In genomic region chrX:68832101-68832416, GRCh38 we compare ENCODE assay signal across 8 cellular contexts. TPM values are rescaled to one million over a fixed set of nuclear protein-coding genes. Genes with fewer than 3 reads are reported as not detected.
A peak's percentile ranks its signal among the peaks of the same experiment; 100 is the strongest.
DNase-seq lines count a peak whose midpoint lies in the region; ATAC-seq and TF ChIP-seq lines count a peak whose summit lies in the region.

No MANE protein-coding gene starts in this region.

- POLR2A ChIA-PET in CD8-positive, alpha-beta T cell (lab: Charles Lee), result no interaction called here

- CTCF ChIA-PET in CD8-positive, alpha-beta T cell (lab: Charles Lee), result interaction anchor here (0.7 to 6.9 kb wide), 2 partner anchors 389 to 451 kb away, joined by 3 to 111 read pairs; no protein-coding TSS in a partner anchor

- H3K36me3 Mint-ChIP-seq in CD8-positive, alpha-beta T cell, result peaks cover 4% of the 10 kb centered on the region
- peaks cover 4% of the 10 kb centered on the region for H3K36me3 Mint-ChIP-seq in activated naive CD8-positive, alpha-beta T cell treated with anti-CD3 and anti-CD28 coated beads, Interleukin-2, amount 50 U/mL, for 24 hours (ENCODE audit: low read depth)

- no peaks in the 10 kb centered on the region for H3K36me3 ChIP-seq in CD8-positive, alpha-beta T cell (ENCODE audit: insufficient read depth, low read length)
- no peaks in the 10 kb centered on the region for H3K36me3 ChIP-seq in right atrium auricular region

- no peak for ATAC-seq in CD8-positive, alpha-beta T cell
- ATAC-seq in GM21717 (IDR thresholded peaks at IDR 0.05; ENCODE audit: unreplicated experiment), result peak; percentile 44
- peak; percentile 45 for ATAC-seq in activated naive CD8-positive, alpha-beta T cell treated with anti-CD3 and anti-CD28 coated beads, Interleukin-2, amount 50 U/mL, for 24 hours
- no peak for ATAC-seq in GM19023 (IDR thresholded peaks at IDR 0.05; ENCODE audit: unreplicated experiment)

- H3K27me3 Mint-ChIP-seq in CD8-positive, alpha-beta T cell (ENCODE audit: low read depth), result no peaks in the 10 kb centered on the region
- H3K27me3 Mint-ChIP-seq in activated naive CD8-positive, alpha-beta T cell treated with anti-CD3 and anti-CD28 coated beads, Interleukin-2, amount 50 U/mL, for 24 hours, result no peaks in the 10 kb centered on the region

- peaks cover 22% of the 10 kb centered on the region for H3K4me1 Mint-ChIP-seq in CD8-positive, alpha-beta T cell (ENCODE audit: low read depth)
- H3K4me1 Mint-ChIP-seq in activated naive CD8-positive, alpha-beta T cell treated with anti-CD3 and anti-CD28 coated beads, Interleukin-2, amount 50 U/mL, for 24 hours, result peaks cover 20% of the 10 kb centered on the region

- DNase-seq in CD8-positive, alpha-beta T cell, result peak in 2 of 7 experiments; percentile 6 to 47
- peak; percentile 55 for DNase-seq in NCI-H226
- peak; percentile 29 for DNase-seq in activated naive CD8-positive, alpha-beta T cell treated with anti-CD3 and anti-CD28 coated beads, Interleukin-2, amount 50 U/mL, for 24 hours
- DNase-seq in right atrium auricular region (ENCODE audit: low spot score), result peak; percentile 69
- peak; percentile 43 for DNase-seq in retina
- no peak for DNase-seq in NCI-H146 (lab: John Stamatoyannopoulos, UW)

- peaks cover 6% of the 10 kb centered on the region for H3K4me1 ChIP-seq in CD8-positive, alpha-beta T cell (ENCODE audit: insufficient read depth, low read length)
- H3K4me1 ChIP-seq in right atrium auricular region, result peaks cover 0 to 22% of the 10 kb centered on the region in 2 donors

- no peaks in the 10 kb centered on the region for H3K9me3 ChIP-seq in CD8-positive, alpha-beta T cell (ENCODE audit: low read length)
- H3K9me3 ChIP-seq in right atrium auricular region, result no peaks in the 10 kb centered on the region

- no peak overlapping the region for H3K4me3 ChIP-seq in CD8-positive, alpha-beta T cell (ENCODE audit: low read depth, low read length)
- H3K4me3 ChIP-seq in right atrium auricular region, result peak overlapping the region; percentile 64 to 74

- intact Hi-C loops in CD8-positive, alpha-beta T cell (cut with DNase I, micrococcal nuclease), result no loop called here

- TF ChIP-seq CTCF in CD8-positive, alpha-beta T cell (IDR thresholded peaks at IDR 0.05), result no peak
- TF ChIP-seq CTCF in right atrium auricular region (IDR thresholded peaks at IDR 0.05), result no peak

- no peak overlapping the region for H3K27ac Mint-ChIP-seq in CD8-positive, alpha-beta T cell
- H3K27ac Mint-ChIP-seq in activated naive CD8-positive, alpha-beta T cell treated with anti-CD3 and anti-CD28 coated beads, Interleukin-2, amount 50 U/mL, for 24 hours, result no peak overlapping the region

- H3K9me3 Mint-ChIP-seq in CD8-positive, alpha-beta T cell, result no peaks in the 10 kb centered on the region
- no peaks in the 10 kb centered on the region for H3K9me3 Mint-ChIP-seq in activated naive CD8-positive, alpha-beta T cell treated with anti-CD3 and anti-CD28 coated beads, Interleukin-2, amount 50 U/mL, for 24 hours

- no peak overlapping the region for H3K27ac ChIP-seq in CD8-positive, alpha-beta T cell (ENCODE audit: low read depth, low read length)
- peak overlapping the region; percentile 81 to 87 for H3K27ac ChIP-seq in right atrium auricular region

- no peaks in the 10 kb centered on the region for H3K27me3 ChIP-seq in CD8-positive, alpha-beta T cell (ENCODE audit: insufficient read depth, low read length)
- no peaks in the 10 kb centered on the region for H3K27me3 ChIP-seq in right atrium auricular region

- peak overlapping the region; percentile 64 for H3K4me3 Mint-ChIP-seq in CD8-positive, alpha-beta T cell
- H3K4me3 Mint-ChIP-seq in activated naive CD8-positive, alpha-beta T cell treated with anti-CD3 and anti-CD28 coated beads, Interleukin-2, amount 50 U/mL, for 24 hours, result peak overlapping the region; percentile 48

RNA-seq across cellular contexts. Expression of gene EFNB1, which starts 3.2 kb away (rescaled TPM):
- total RNA-seq in CD8-positive, alpha-beta T cell, result 1 to 10 TPM; 4.3 to 4.9 TPM
- 10 to 100 TPM; 23.7 to 42.4 TPM for total RNA-seq in right atrium auricular region

Comparison
In these comparisons a context has a peak if more than half of its experiments do, and no peak if none do; other contexts are left out.
1. ATAC-seq: peak in GM21717 (single experiment) and activated naive CD8-positive, alpha-beta T cell treated with anti-CD3 and anti-CD28 coated beads, Interleukin-2, amount 50 U/mL, for 24 hours (single experiment); none in CD8-positive, alpha-beta T cell (single experiment) and GM19023 (single experiment).
2. RNA of gene EFNB1, which starts 3.2 kb away (total RNA-seq): 23.7 to 42.4 TPM in right atrium auricular region; 4.3 to 4.9 TPM in CD8-positive, alpha-beta T cell; every median in the first group is over 4 times any median in the second.